In the genomic region with DNA sequence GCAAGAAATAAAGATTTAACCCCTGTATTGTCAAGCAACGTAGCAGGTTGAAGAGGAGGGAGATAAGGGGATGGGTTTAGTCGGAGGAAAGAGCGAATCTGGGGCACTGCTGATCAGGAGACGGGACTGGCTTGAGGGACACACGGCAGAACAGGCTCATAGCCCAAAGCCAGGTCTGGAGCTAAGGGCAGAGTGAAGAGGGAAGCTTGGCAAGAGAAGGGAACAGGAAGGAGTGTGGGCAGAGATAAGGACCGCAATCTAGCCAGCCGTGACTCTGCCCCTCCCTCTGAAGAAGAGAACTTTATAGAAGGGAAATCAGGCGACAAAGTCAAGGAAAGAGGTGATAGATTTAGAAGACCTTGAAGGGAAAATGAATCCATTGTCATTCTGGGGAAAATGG, we compare ENCODE assay signal across 10 cellular contexts.
DNase-seq lines count a peak whose midpoint lies in the region; TF ChIP-seq lines count a peak whose summit lies in the region.
"Had no signal": no experiment of that assay in that cellular context is flagged by ENCODE, and none has a peak within 500 bp of the region (broad histone marks: within the 10 kb centered on the region; RNA-seq: fewer than 3 reads in every experiment).

No MANE protein-coding gene starts in this region.

- H3K27ac ChIP-seq in SK-N-SH (ENCODE audit: low read depth in 2 of 2, low read length in 1 of 2): peak overlapping the region in 1 of 2 experiments; percentile 17; a peak in 1 of 4 replicates
- peak overlapping the region; percentile 41 to 55 for H3K27ac ChIP-seq in right atrium auricular region

- peak overlapping the region; percentile 58 for H2AFZ ChIP-seq in SK-N-SH (ENCODE audit: low read depth)

- H3K4me3 ChIP-seq in SK-N-SH (ENCODE audit: low read depth in 2 of 2, low read length in 1 of 2) (no peak overlapping the region; a peak in 1 of 4 replicates), right atrium auricular region (peak overlapping the region; percentile 10 to 13), skeletal muscle satellite cell (ENCODE audit: low read length) (peak overlapping the region; percentile 51)

- peaks cover 5 to 15% of the 10 kb centered on the region in 2 experiments; a peak in 3 of 4 replicates for H3K4me1 ChIP-seq in SK-N-SH (ENCODE audit: control insufficient read depth in 1 of 2, insufficient read depth in 2 of 2, low read depth in 1 of 2, low read length in 1 of 2)
- peaks cover 0 to 31% of the 10 kb centered on the region in 2 donors for H3K4me1 ChIP-seq in right atrium auricular region
- peaks cover 42% of the 10 kb centered on the region for H3K4me1 ChIP-seq in skeletal muscle satellite cell (ENCODE audit: control insufficient read depth, insufficient read depth, low read length)

- no peaks in the 10 kb centered on the region for H3K9me2 ChIP-seq in SK-N-SH

- no peak overlapping the region for H3K27ac Mint-ChIP-seq in glutamatergic neuron (ENCODE audit: unreplicated experiment)
- H3K27ac Mint-ChIP-seq: T-helper 1 cell treated with Interleukin-12 subunit alpha and Interleukin-12 subunit beta and Interleukin-4 antibody, amounts not matched to agents 30 μg/mL and 1 μg/mL, for 36 hours had no signal

- TF ChIP-seq RAD21 in SK-N-SH (IDR thresholded peaks at IDR 0.05; ENCODE audit: low read length): no peak

- H3K4me3 Mint-ChIP-seq in glutamatergic neuron (ENCODE audit: unreplicated experiment): no peak overlapping the region
- H3K4me3 Mint-ChIP-seq: T-helper 1 cell treated with Interleukin-12 subunit alpha and Interleukin-12 subunit beta and Interleukin-4 antibody, amounts not matched to agents 30 μg/mL and 1 μg/mL, for 36 hours had no signal

- H3K4me1 Mint-ChIP-seq in glutamatergic neuron (ENCODE audit: low read depth, unreplicated experiment): peaks cover 3% of the 10 kb centered on the region

- no peak overlapping the region for H3K9ac ChIP-seq in SK-N-SH
- H3K9ac ChIP-seq in skeletal muscle satellite cell (ENCODE audit: low read depth, low read length): peak overlapping the region; percentile 55

- CTCF ChIA-PET in SK-N-SH (lab: Yijun Ruan, JAX): interaction anchor here (0.6 to 9.4 kb wide), 72 partner anchors 10 to 486 kb away, joined by 3 to 192 read pairs (median 4); no protein-coding TSS in a partner anchor

- no peaks in the 10 kb centered on the region for H3K9me3 ChIP-seq in SK-N-SH
- no peaks in the 10 kb centered on the region for H3K9me3 ChIP-seq in right atrium auricular region
- H3K9me3 ChIP-seq in skeletal muscle satellite cell (replicated peaks; ENCODE audit: low read length): no peaks in the 10 kb centered on the region

- H3K27me3 ChIP-seq in SK-N-SH (ENCODE audit: insufficient read depth) (no peaks in the 10 kb centered on the region; the same call in 1 of the 2 replicates), right atrium auricular region (no peaks in the 10 kb centered on the region), skeletal muscle satellite cell (ENCODE audit: control insufficient read depth, insufficient read depth, low read length) (no peaks in the 10 kb centered on the region)

- no peaks in the 10 kb centered on the region for H3K36me3 ChIP-seq in SK-N-SH (replicated peaks in 1 of 2; ENCODE audit: control insufficient read depth in 1 of 2, insufficient read depth in 2 of 2, low read length in 1 of 2)
- H3K36me3 ChIP-seq in right atrium auricular region: no peaks in the 10 kb centered on the region
- H3K36me3 ChIP-seq in skeletal muscle satellite cell (ENCODE audit: insufficient read depth, low read length): no peaks in the 10 kb centered on the region

- peaks cover 15% of the 10 kb centered on the region for H3F3A ChIP-seq in SK-N-SH (replicated peaks; ENCODE audit: insufficient read depth)

- no peaks in the 10 kb centered on the region for H3K27me3 Mint-ChIP-seq in glutamatergic neuron (ENCODE audit: unreplicated experiment)

- DNase-seq in GF-D8 (lab: John Stamatoyannopoulos, UW) (peak; percentile 82), SK-N-SH (no peak), right atrium auricular region (ENCODE audit: low spot score) (no peak), MV-4-11 (lab: John Stamatoyannopoulos, UW) (no peak), KG1 (lab: John Stamatoyannopoulos, UW) (no peak), glutamatergic neuron (no peak)
- DNase-seq in NK-92 treated with Interleukin-12 subunit alpha and Interleukin-12 subunit beta, amount 100 ng/mL, for 24 hours (lab: John Stamatoyannopoulos, UW): no peak
- DNase-seq: activated naive CD4-positive, alpha-beta T cell treated with Interleukin-2 at 50 U/mL for 16 hours had no signal

- no peaks in the 10 kb centered on the region for H3K9me3 Mint-ChIP-seq in glutamatergic neuron (ENCODE audit: unreplicated experiment)
- H3K9me3 Mint-ChIP-seq: T-helper 1 cell treated with Interleukin-12 subunit alpha and Interleukin-12 subunit beta and Interleukin-4 antibody, amounts not matched to agents 30 μg/mL and 1 μg/mL, for 36 hours had no signal

- no peak for TF ChIP-seq CTCF in SK-N-SH (IDR thresholded peaks at IDR 0.05)
- TF ChIP-seq CTCF in right atrium auricular region (IDR thresholded peaks at IDR 0.05): no peak
- no peak for TF ChIP-seq CTCF in glutamatergic neuron (IDR thresholded peaks at IDR 0.05; ENCODE audit: partially characterized antibody, unreplicated experiment)

- no peak for TF ChIP-seq EP300 in SK-N-SH (IDR thresholded peaks at IDR 0.05; ENCODE audit: borderline replicate concordance in 1 of 2, low read depth in 1 of 2, low read length in 1 of 2)

- H3K79me2 ChIP-seq in SK-N-SH (ENCODE audit: insufficient read depth): no peaks in the 10 kb centered on the region

- no peaks in the 10 kb centered on the region for H4K20me1 ChIP-seq in SK-N-SH (ENCODE audit: insufficient read depth)

- 22% methylated on average over 8 of the region's 8 CpGs for WGBS in SK-N-SH (ENCODE audit: low lambda C conversion rate)

- H3K4me2 ChIP-seq in SK-N-SH: peak overlapping the region; percentile 11; the same call in 1 of the 2 replicates
- peak overlapping the region; percentile 57 for H3K4me2 ChIP-seq in skeletal muscle satellite cell (ENCODE audit: low read length)

- POLR2A ChIA-PET in SK-N-SH (lab: Yijun Ruan, JAX): no interaction called here

- H3K36me3 Mint-ChIP-seq in glutamatergic neuron (ENCODE audit: unreplicated experiment): no peaks in the 10 kb centered on the region

TF ChIP-seq in SK-N-SH, 30 proteins besides CTCF, POLR2A, EP300 and RAD21:
- TF ChIP-seq CHD2 (IDR thresholded peaks at IDR 0.05; ENCODE audit: low read length, partially characterized antibody) (no peak), TEAD4 (IDR thresholded peaks at IDR 0.05; ENCODE audit: borderline replicate concordance, insufficient read depth) (no peak), JUND (IDR thresholded peaks at IDR 0.05) (no peak)
- TF ChIP-seq, protein P1, sequence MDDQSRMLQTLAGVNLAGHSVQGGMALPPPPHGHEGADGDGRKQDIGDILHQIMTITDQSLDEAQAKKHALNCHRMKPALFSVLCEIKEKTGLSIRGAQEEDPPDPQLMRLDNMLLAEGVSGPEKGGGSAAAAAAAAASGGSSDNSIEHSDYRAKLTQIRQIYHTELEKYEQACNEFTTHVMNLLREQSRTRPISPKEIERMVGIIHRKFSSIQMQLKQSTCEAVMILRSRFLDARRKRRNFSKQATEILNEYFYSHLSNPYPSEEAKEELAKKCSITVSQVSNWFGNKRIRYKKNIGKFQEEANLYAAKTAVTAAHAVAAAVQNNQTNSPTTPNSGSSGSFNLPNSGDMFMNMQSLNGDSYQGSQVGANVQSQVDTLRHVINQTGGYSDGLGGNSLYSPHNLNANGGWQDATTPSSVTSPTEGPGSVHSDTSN (IDR thresholded peaks at IDR 0.05): no peak

Comparison
In these comparisons a context has a peak if more than half of its experiments do, and no peak if none do; other contexts are left out.
1. H3K4me3 ChIP-seq: peak in right atrium auricular region (2 of 2) and skeletal muscle satellite cell (single experiment); none in SK-N-SH (0 of 2).